8 cellular contexts compared by ENCODE assay signal in the genomic region with DNA sequence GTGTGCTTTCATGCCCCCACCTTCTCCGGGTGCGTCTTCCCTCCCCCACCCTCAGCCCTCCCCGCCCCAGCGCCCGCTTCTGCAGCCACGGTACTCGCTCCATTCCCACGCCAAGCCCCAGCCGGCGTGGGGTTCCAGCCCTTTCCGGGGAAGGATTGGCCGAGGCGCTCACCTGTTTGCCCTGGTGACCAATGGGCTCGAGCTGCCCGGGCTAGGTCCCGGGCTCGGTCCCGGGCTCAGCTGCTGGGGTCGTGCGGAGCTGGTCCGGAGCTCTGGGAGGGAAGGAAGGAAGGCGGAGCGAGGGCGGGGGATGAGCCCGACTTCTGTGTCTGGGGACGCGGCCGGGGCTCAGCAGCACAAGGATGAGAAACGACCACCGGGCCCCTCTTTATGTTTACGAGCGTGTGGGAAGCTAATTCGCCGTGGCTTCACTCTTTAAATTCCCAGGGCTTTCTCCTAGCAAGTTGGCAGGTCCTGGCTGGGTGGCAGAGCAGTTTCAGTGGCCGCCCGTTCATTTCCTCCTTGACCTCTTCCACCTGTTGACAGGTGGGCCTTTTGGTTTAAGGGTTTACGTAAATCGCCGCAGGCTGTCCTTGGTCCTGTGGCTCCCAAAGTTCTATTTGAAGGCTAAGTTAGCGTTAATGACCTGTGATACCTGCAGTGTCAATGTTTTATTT. TPM values are rescaled to one million over a fixed set of nuclear protein-coding genes. Genes with fewer than 3 reads are reported as not detected.
DNase-seq lines count a peak whose midpoint lies in the region; ATAC-seq lines count a peak whose summit lies in the region.

A gene with protein sequence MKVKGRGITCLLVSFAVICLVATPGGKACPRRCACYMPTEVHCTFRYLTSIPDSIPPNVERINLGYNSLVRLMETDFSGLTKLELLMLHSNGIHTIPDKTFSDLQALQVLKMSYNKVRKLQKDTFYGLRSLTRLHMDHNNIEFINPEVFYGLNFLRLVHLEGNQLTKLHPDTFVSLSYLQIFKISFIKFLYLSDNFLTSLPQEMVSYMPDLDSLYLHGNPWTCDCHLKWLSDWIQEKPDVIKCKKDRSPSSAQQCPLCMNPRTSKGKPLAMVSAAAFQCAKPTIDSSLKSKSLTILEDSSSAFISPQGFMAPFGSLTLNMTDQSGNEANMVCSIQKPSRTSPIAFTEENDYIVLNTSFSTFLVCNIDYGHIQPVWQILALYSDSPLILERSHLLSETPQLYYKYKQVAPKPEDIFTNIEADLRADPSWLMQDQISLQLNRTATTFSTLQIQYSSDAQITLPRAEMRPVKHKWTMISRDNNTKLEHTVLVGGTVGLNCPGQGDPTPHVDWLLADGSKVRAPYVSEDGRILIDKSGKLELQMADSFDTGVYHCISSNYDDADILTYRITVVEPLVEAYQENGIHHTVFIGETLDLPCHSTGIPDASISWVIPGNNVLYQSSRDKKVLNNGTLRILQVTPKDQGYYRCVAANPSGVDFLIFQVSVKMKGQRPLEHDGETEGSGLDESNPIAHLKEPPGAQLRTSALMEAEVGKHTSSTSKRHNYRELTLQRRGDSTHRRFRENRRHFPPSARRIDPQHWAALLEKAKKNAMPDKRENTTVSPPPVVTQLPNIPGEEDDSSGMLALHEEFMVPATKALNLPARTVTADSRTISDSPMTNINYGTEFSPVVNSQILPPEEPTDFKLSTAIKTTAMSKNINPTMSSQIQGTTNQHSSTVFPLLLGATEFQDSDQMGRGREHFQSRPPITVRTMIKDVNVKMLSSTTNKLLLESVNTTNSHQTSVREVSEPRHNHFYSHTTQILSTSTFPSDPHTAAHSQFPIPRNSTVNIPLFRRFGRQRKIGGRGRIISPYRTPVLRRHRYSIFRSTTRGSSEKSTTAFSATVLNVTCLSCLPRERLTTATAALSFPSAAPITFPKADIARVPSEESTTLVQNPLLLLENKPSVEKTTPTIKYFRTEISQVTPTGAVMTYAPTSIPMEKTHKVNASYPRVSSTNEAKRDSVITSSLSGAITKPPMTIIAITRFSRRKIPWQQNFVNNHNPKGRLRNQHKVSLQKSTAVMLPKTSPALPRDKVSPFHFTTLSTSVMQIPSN (N-terminal part only) (minus strand): TSS at position 288 of the 677 bp plus-strand sequence. CDS start 2,352 bp downstream, outside the sequence.

- H3K4me3 ChIP-seq in esophagus (ENCODE audit: low read depth in 1 of 2, low read length in 2 of 2), result peak within 1 kb of the TSS; percentile 61 to 89

- peak within 1 kb of the TSS in 7 of 10 donors; percentile 30 to 67 (median 55) for H3K4me3 Mint-ChIP-seq in naive thymus-derived CD8-positive, alpha-beta T cell
- no peak within 1 kb of the TSS for H3K4me3 Mint-ChIP-seq in activated T-helper 1 cell treated with anti-CD3 and anti-CD28 coated beads, Interleukin-12 subunit alpha, Interleukin-12 subunit beta, Interleukin-2, Interleukin-4 antibody, amounts not matched to agents 30 ng/mL and 10 ng/mL and 1 ng/mL, durations not matched to agents 14 hours and 24 hours and 36 hours

- no peaks in the 10 kb centered on the region for H3K27me3 ChIP-seq in esophagus (ENCODE audit: control insufficient read depth in 1 of 2, insufficient read depth in 2 of 2, low read length in 2 of 2)

- H3K9me3 Mint-ChIP-seq in naive thymus-derived CD8-positive, alpha-beta T cell, result no peaks in the 10 kb centered on the region
- H3K9me3 Mint-ChIP-seq in activated T-helper 1 cell treated with anti-CD3 and anti-CD28 coated beads, Interleukin-12 subunit alpha, Interleukin-12 subunit beta, Interleukin-2, Interleukin-4 antibody, amounts not matched to agents 30 ng/mL and 10 ng/mL and 1 ng/mL, durations not matched to agents 14 hours and 24 hours and 36 hours, result no peaks in the 10 kb centered on the region

- WGBS in esophagus, 2 donors, result 15 to 17% methylated on average over 40 of the region's 40 CpGs

- POLR2A ChIA-PET in naive thymus-derived CD8-positive, alpha-beta T cell (lab: Charles Lee), result interaction anchor here (0.7 kb wide), 1 partner anchor 1086 kb away, joined by 3 read pairs; no protein-coding TSS in a partner anchor

- H3K36me3 ChIP-seq in esophagus (ENCODE audit: control insufficient read depth in 2 of 2, insufficient read depth in 2 of 2, low read length in 1 of 2), result no peaks in the 10 kb centered on the region

- H3K27ac ChIP-seq in esophagus (ENCODE audit: low read depth in 2 of 2, low read length in 1 of 2), result peak within 1 kb of the TSS in 1 of 2 donors; percentile 60

- peak; percentile 18 for DNase-seq in AG08396 (ENCODE audit: low spot score)
- DNase-seq in NCI-H146 (lab: John Stamatoyannopoulos, UW), result peak; percentile 93
- no peak for DNase-seq in naive thymus-derived CD8-positive, alpha-beta T cell
- DNase-seq in superior temporal gyrus (ENCODE audit: extremely low spot score), result no peak
- DNase-seq in activated CD8-positive, alpha-beta memory T cell treated with anti-CD3 and anti-CD28 coated beads for 24 hours, result no peak
- no peak for DNase-seq in middle frontal gyrus (ENCODE audit: extremely low spot score, low spot score)
- DNase-seq in activated T-helper 1 cell treated with anti-CD3 and anti-CD28 coated beads, Interleukin-12 subunit alpha, Interleukin-12 subunit beta, Interleukin-2, Interleukin-4 antibody, amounts not matched to agents 30 ng/mL and 10 ng/mL and 1 ng/mL, durations not matched to agents 14 hours and 24 hours and 36 hours (ENCODE audit: low spot score), result no peak

- H3K36me3 Mint-ChIP-seq in naive thymus-derived CD8-positive, alpha-beta T cell, result no peaks in the 10 kb centered on the region
- no peaks in the 10 kb centered on the region for H3K36me3 Mint-ChIP-seq in activated T-helper 1 cell treated with anti-CD3 and anti-CD28 coated beads, Interleukin-12 subunit alpha, Interleukin-12 subunit beta, Interleukin-2, Interleukin-4 antibody, amounts not matched to agents 30 ng/mL and 10 ng/mL and 1 ng/mL, durations not matched to agents 14 hours and 24 hours and 36 hours (ENCODE audit: low read depth)

- H3K27me3 Mint-ChIP-seq in naive thymus-derived CD8-positive, alpha-beta T cell, result peaks cover 13 to 44% (median 15%) of the 10 kb centered on the region in 5 donors
- H3K27me3 Mint-ChIP-seq in activated T-helper 1 cell treated with anti-CD3 and anti-CD28 coated beads, Interleukin-12 subunit alpha, Interleukin-12 subunit beta, Interleukin-2, Interleukin-4 antibody, amounts not matched to agents 30 ng/mL and 10 ng/mL and 1 ng/mL, durations not matched to agents 14 hours and 24 hours and 36 hours (ENCODE audit: insufficient read depth), result peaks cover 34% of the 10 kb centered on the region

- H3K27ac Mint-ChIP-seq in naive thymus-derived CD8-positive, alpha-beta T cell, result no peak within 1 kb of the TSS
- H3K27ac Mint-ChIP-seq in activated T-helper 1 cell treated with anti-CD3 and anti-CD28 coated beads, Interleukin-12 subunit alpha, Interleukin-12 subunit beta, Interleukin-2, Interleukin-4 antibody, amounts not matched to agents 30 ng/mL and 10 ng/mL and 1 ng/mL, durations not matched to agents 14 hours and 24 hours and 36 hours, result no peak within 1 kb of the TSS

- H3K4me1 Mint-ChIP-seq in naive thymus-derived CD8-positive, alpha-beta T cell, result peaks cover 0 to 6% (median 1%) of the 10 kb centered on the region in 4 donors
- H3K4me1 Mint-ChIP-seq in activated T-helper 1 cell treated with anti-CD3 and anti-CD28 coated beads, Interleukin-12 subunit alpha, Interleukin-12 subunit beta, Interleukin-2, Interleukin-4 antibody, amounts not matched to agents 30 ng/mL and 10 ng/mL and 1 ng/mL, durations not matched to agents 14 hours and 24 hours and 36 hours (ENCODE audit: low read depth), result no peaks in the 10 kb centered on the region

- peaks cover 0 to 3% of the 10 kb centered on the region in 2 donors for H3K4me1 ChIP-seq in esophagus (ENCODE audit: control insufficient read depth in 2 of 2, insufficient read depth in 2 of 2, low read length in 1 of 2)

- ATAC-seq in naive thymus-derived CD8-positive, alpha-beta T cell, result no peak

- H3K9me3 ChIP-seq in esophagus (ENCODE audit: control insufficient read depth in 2 of 2, insufficient read depth in 1 of 2, low read depth in 1 of 2, low read length in 1 of 2), result no peaks in the 10 kb centered on the region

- intact Hi-C loops in activated T-helper 1 cell treated with anti-CD3 and anti-CD28 coated beads, Interleukin-12 subunit alpha, Interleukin-12 subunit beta, Interleukin-2, Interleukin-4 antibody, amounts not matched to agents 30 ng/mL and 10 ng/mL and 1 ng/mL, durations not matched to agents 14 hours and 24 hours and 36 hours (cut with micrococcal nuclease), result no loop called here

RNA-seq across cellular contexts. Expression of the gene that starts here (rescaled TPM):
- under 1 TPM; 0.47 to 0.74 TPM for polyA plus RNA-seq in esophagus
- not detected for total RNA-seq in naive thymus-derived CD8-positive, alpha-beta T cell
- not detected for polyA plus RNA-seq in naive thymus-derived CD8-positive, alpha-beta T cell
- total RNA-seq in activated T-helper 1 cell treated with anti-CD3 and anti-CD28 coated beads, Interleukin-12 subunit alpha, Interleukin-12 subunit beta, Interleukin-2, Interleukin-4 antibody, amounts not matched to agents 30 ng/mL and 10 ng/mL and 1 ng/mL, durations not matched to agents 14 hours and 24 hours and 36 hours, result not detected in 2 replicates

Comparison
In these comparisons a context has a peak if more than half of its experiments do, and no peak if none do; other contexts are left out.
1. DNase-seq: peak in AG08396 (single experiment) and NCI-H146 (single experiment); none in naive thymus-derived CD8-positive, alpha-beta T cell (0 of 10), superior temporal gyrus (single experiment), activated CD8-positive, alpha-beta memory T cell treated with anti-CD3 and anti-CD28 coated beads for 24 hours (single experiment), middle frontal gyrus (single experiment) and activated T-helper 1 cell treated with anti-CD3 and anti-CD28 coated beads, Interleukin-12 subunit alpha, Interleukin-12 subunit beta, Interleukin-2, Interleukin-4 antibody, amounts not matched to agents 30 ng/mL and 10 ng/mL and 1 ng/mL, durations not matched to agents 14 hours and 24 hours and 36 hours (single experiment).